In genomic region chr1:58748625-58749198, GRCh38 we compare ENCODE assay signal across 17 cellular contexts.
DNase-seq lines count a peak whose midpoint lies in the region; FAIRE-seq and TF ChIP-seq lines count a peak whose summit lies in the region.
"Had no signal": no experiment of that assay in that cellular context is flagged by ENCODE, and none has a peak within 500 bp of the region (broad histone marks: within the 10 kb centered on the region; RNA-seq: fewer than 3 reads in every experiment).

No MANE protein-coding gene starts in this region.

- H3K9me3 ChIP-seq in HEK293 (ENCODE audit: control insufficient read depth, insufficient read depth, low read depth, low read length) (no peaks in the 10 kb centered on the region), SK-N-MC (ENCODE audit: low read depth, low read length) (no peaks in the 10 kb centered on the region)

- H3K27ac ChIP-seq in HEK293 (ENCODE audit: extremely low read depth, low read depth, low read length): no peak overlapping the region
- no peak overlapping the region for H3K27ac ChIP-seq in SK-N-MC

- H3K4me3 ChIP-seq in HEK293 (ENCODE audit: low read depth, low read length) (no peak overlapping the region), SK-N-MC (no peak overlapping the region)

- H3K4me1 ChIP-seq in HEK293 (ENCODE audit: control insufficient read depth, insufficient read depth, low read length): peaks cover 3% of the 10 kb centered on the region

- H3K9ac ChIP-seq in SK-N-MC (ENCODE audit: insufficient read length): no peak overlapping the region

- TF ChIP-seq CTCF in HEK293 (tag by site-specific recombination; IDR thresholded peaks at IDR 0.05): no peak

- CTCF ChIA-PET in HEK293 (lab: Yijun Ruan, JAX): interaction anchor here (0.6 to 1.4 kb wide), 4 partner anchors 8 to 137 kb away, joined by 3 to 5 read pairs (median 4); no protein-coding TSS in a partner anchor

- FAIRE-seq in H54 (lab: Jason Lieb, UNC): no peak

- no peak for TF ChIP-seq POLR2A in H54 (IDR thresholded peaks at IDR 0.05; ENCODE audit: low read depth, low read length)

- no peaks in the 10 kb centered on the region for H3K36me3 ChIP-seq in HEK293 (ENCODE audit: control insufficient read depth in 2 of 2, insufficient read depth in 1 of 2, low read length in 2 of 2)
- H3K36me3 ChIP-seq in SK-N-MC (ENCODE audit: insufficient read depth, low read length): no peaks in the 10 kb centered on the region

- POLR2A ChIA-PET in HEK293 (lab: Yijun Ruan, JAX): no interaction called here

- DNase-seq in COR-L47 (lab: John Stamatoyannopoulos, UW) (peak; percentile 71), NCI-H146 treated with DMSO at 0.1 percent for 48 hours (lab: John Stamatoyannopoulos, UW; ENCODE audit: unreplicated experiment) (peak; percentile 89), SK-N-MC (ENCODE audit: low read depth, low spot score) (peak; percentile 24), H54 (ENCODE audit: insufficient read length, low spot score) (no peak), NK-92 (lab: John Stamatoyannopoulos, UW; ENCODE audit: unreplicated experiment) (no peak)
- no peak for DNase-seq in activated CD8-positive, alpha-beta memory T cell treated with anti-CD3 and anti-CD28 coated beads, Interleukin-2, amount 50 U/mL, for 4 hours
- DNase-seq: DMS 273 treated with DMSO at 0.1 percent for 48 hours; EL; H9; Kasumi-1; NCI-H2029; NCI-H446 treated with DMSO at 0.1 percent for 48 hours; NK-92 treated with Interleukin-12 subunit alpha and Interleukin-12 subunit beta, amount 100 ng/mL, for 24 hours; OCI-M1; T-cell; T1000 had no signal

TF ChIP-seq in HEK293, 187 proteins besides CTCF, POLR2A, EP300 and RAD21:
- TF ChIP-seq SP7 (tag by site-specific recombination; IDR thresholded peaks at IDR 0.05) (peak; percentile 86), WT1 (tag by site-specific recombination; IDR thresholded peaks at IDR 0.05) (peak; percentile 94), PRDM4 (tag by site-specific recombination; IDR thresholded peaks at IDR 0.05) (no peak), OSR2 (tag by site-specific recombination; IDR thresholded peaks at IDR 0.05) (peak; percentile 24; the same call in 1 of the 2 replicates), PRDM6 (tag by site-specific recombination; IDR thresholded peaks at IDR 0.05) (peak; percentile 87), FEZF1 (tag by site-specific recombination; IDR thresholded peaks at IDR 0.05) (peak; percentile 46; the same call in 1 of the 2 replicates), ZNF302 (tag by site-specific recombination; IDR thresholded peaks at IDR 0.05; ENCODE audit: low read depth) (no peak)

Comparison
In these comparisons a context has a peak if more than half of its experiments do, and no peak if none do; other contexts are left out.
1. DNase-seq: peak in COR-L47 (single experiment), NCI-H146 treated with DMSO at 0.1 percent for 48 hours (single experiment) and SK-N-MC (single experiment); none in activated CD8-positive, alpha-beta memory T cell treated with anti-CD3 and anti-CD28 coated beads, Interleukin-2, amount 50 U/mL, for 4 hours (single experiment), H54 (single experiment) and NK-92 (single experiment).